In the genomic region with DNA sequence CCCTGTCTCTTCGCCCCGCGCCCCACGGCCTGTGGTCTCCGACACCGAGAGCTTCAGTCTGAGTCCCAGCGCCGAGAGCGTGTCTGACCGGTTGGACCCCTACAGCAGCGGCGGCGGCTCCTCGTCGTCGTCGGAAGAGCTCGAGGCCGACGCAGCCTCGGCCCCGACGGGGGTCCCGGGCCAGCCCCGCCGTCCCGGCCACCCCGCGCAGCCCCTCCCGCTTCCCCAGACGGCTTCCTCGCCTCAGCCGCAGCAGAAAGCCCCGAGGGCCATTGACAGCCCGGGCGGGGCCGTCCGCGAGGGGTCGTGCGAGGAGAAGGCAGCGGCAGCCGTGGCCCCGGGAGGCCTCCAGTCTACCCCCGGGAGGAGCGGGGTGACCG, we compare ENCODE assay signal across 8 cellular contexts. TPM values are rescaled to one million over a fixed set of nuclear protein-coding genes. Genes with fewer than 3 reads are reported as not detected.
DNase-seq lines count a peak whose midpoint lies in the region; ATAC-seq and TF ChIP-seq lines count a peak whose summit lies in the region.

No MANE protein-coding gene starts in this region.

- no peak for TF ChIP-seq POLR2A in heart left ventricle (IDR thresholded peaks at IDR 0.05)

- WGBS in heart left ventricle, 4 donors = 0 to 1% (median 0%) methylated on average over 15 to 47 of the region's 47 CpGs; no CpG with 5 or more reads in 1 of the 4 donors

- DNase-seq in DMS53 (lab: John Stamatoyannopoulos, UW) (peak; percentile 88), NOMO-1 treated with dmso at 0.1 percent for 144 hours (lab: John Stamatoyannopoulos, UW; ENCODE audit: unreplicated experiment) (peak; percentile 31), heart left ventricle (peak; percentile 49 to 84 (median 56)), posterior cingulate gyrus (peak in 6 of 10 donors; percentile 15 to 90 (median 62)), NCI-H2029 treated with DMSO at 0.1 percent for 48 hours (lab: John Stamatoyannopoulos, UW) (no peak), NCI-H1048 (lab: John Stamatoyannopoulos, UW) (no peak)
- DNase-seq in activated naive CD8-positive, alpha-beta T cell treated with anti-CD3 and anti-CD28 coated beads, Interleukin-2, amount 10 ng/mL, durations not matched to agents 7 days and 5 days = peak; percentile 64

- intact Hi-C loops in heart left ventricle (cut with DNase I) (loop anchor here in 9 of 10 donors (5.0 to 10.0 kb wide), 17 partner anchors 81 to 708 kb away; a partner anchor contains a TSS), posterior cingulate gyrus (cut with DNase I) (loop anchor here (5.0 to 10.0 kb wide), 5 partner anchors 41 to 708 kb away; a partner anchor contains a TSS)

- peaks cover 22% of the 10 kb centered on the region for H3K4me1 Mint-ChIP-seq in activated naive CD8-positive, alpha-beta T cell treated with anti-CD3 and anti-CD28 coated beads, Interleukin-2, amount 10 ng/mL, durations not matched to agents 7 days and 5 days

- peaks cover 10% of the 10 kb centered on the region for H3K27me3 Mint-ChIP-seq in activated naive CD8-positive, alpha-beta T cell treated with anti-CD3 and anti-CD28 coated beads, Interleukin-2, amount 10 ng/mL, durations not matched to agents 7 days and 5 days

- POLR2A ChIA-PET in activated naive CD8-positive, alpha-beta T cell treated with anti-CD3 and anti-CD28 coated beads, Interleukin-2, amount 10 ng/mL, durations not matched to agents 7 days and 5 days (lab: Charles Lee) = interaction anchor here (1.6 to 2.4 kb wide), 3 partner anchors 241 to 529 kb away, joined by 3 to 8 read pairs (median 5); a partner anchor contains a TSS

- no peak overlapping the region for H3K27ac Mint-ChIP-seq in activated naive CD8-positive, alpha-beta T cell treated with anti-CD3 and anti-CD28 coated beads, Interleukin-2, amount 10 ng/mL, durations not matched to agents 7 days and 5 days

- TF ChIP-seq CTCF in heart left ventricle (IDR thresholded peaks at IDR 0.05) = peak in 8 of 12 donors; percentile 21 to 54 (median 28)

- H3K4me1 ChIP-seq in heart left ventricle = peaks cover 0 to 49% (median 23%) of the 10 kb centered on the region in 12 donors

- peak overlapping the region; percentile 22 for H3K4me3 Mint-ChIP-seq in activated naive CD8-positive, alpha-beta T cell treated with anti-CD3 and anti-CD28 coated beads, Interleukin-2, amount 10 ng/mL, durations not matched to agents 7 days and 5 days

- peak overlapping the region; percentile 64 to 88 (median 75) for H3K4me3 ChIP-seq in heart left ventricle

- no peaks in the 10 kb centered on the region for H3K36me3 Mint-ChIP-seq in activated naive CD8-positive, alpha-beta T cell treated with anti-CD3 and anti-CD28 coated beads, Interleukin-2, amount 10 ng/mL, durations not matched to agents 7 days and 5 days

- no peaks in the 10 kb centered on the region for H3K9me3 ChIP-seq in heart left ventricle

- peak overlapping the region in 11 of 12 donors; percentile 24 to 98 (median 87) for H3K27ac ChIP-seq in heart left ventricle

- H3K9me3 Mint-ChIP-seq in activated naive CD8-positive, alpha-beta T cell treated with anti-CD3 and anti-CD28 coated beads, Interleukin-2, amount 10 ng/mL, durations not matched to agents 7 days and 5 days = no peaks in the 10 kb centered on the region

- no peaks in the 10 kb centered on the region for H3K27me3 ChIP-seq in heart left ventricle

- no peaks in the 10 kb centered on the region for H3K36me3 ChIP-seq in heart left ventricle

- ATAC-seq in GM21825 (IDR thresholded peaks at IDR 0.05; ENCODE audit: unreplicated experiment) (peak; percentile 31), heart left ventricle (no peak)
- ATAC-seq in activated naive CD8-positive, alpha-beta T cell treated with anti-CD3 and anti-CD28 coated beads, Interleukin-2, amount 10 ng/mL, durations not matched to agents 7 days and 5 days (ENCODE audit: low read depth) = no peak

RNA-seq across cellular contexts. Expression of a gene that starts 1.3 kb away (rescaled TPM):
- total RNA-seq in activated naive CD8-positive, alpha-beta T cell treated with anti-CD3 and anti-CD28 coated beads, Interleukin-2, amount 10 ng/mL, durations not matched to agents 7 days and 5 days = 1 to 10 TPM; 5.8 to 6.1 TPM
- total RNA-seq in heart left ventricle = 10 to 100 TPM in 1 of 9 donors, 1 to 10 TPM in 8; 4.9 to 11.1 (median 6.3) TPM
- 1 to 10 TPM; 1.7 to 2.6 TPM for polyA plus RNA-seq in heart left ventricle

Comparison
In these comparisons a context has a peak if more than half of its experiments do, and no peak if none do; other contexts are left out.
1. DNase-seq: peak in DMS53 (single experiment), NOMO-1 treated with dmso at 0.1 percent for 144 hours (single experiment), activated naive CD8-positive, alpha-beta T cell treated with anti-CD3 and anti-CD28 coated beads, Interleukin-2, amount 10 ng/mL, durations not matched to agents 7 days and 5 days (single experiment), heart left ventricle (5 of 5) and posterior cingulate gyrus (6 of 10); none in NCI-H2029 treated with DMSO at 0.1 percent for 48 hours (single experiment) and NCI-H1048 (single experiment).